36 cellular contexts compared by ENCODE assay signal in the genomic region with DNA sequence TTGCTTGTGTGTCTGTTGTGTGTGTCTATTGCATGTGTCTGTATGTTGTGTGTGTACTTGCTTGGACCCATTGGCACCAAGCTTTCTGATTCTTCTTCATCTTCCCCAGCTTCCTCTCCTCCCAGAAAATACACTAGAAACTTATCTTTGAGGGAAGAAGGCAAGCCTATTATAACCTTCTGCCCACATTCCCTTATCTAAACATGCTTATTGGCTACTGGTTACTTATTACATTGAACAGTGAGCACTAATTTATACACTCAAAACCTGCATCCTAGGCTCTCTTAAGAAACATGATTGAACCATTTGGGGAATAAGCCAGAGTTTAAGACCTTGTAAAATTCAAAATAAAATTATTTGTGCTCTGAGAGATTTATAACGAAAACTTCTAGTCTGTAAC. TPM values are rescaled to one million over a fixed set of nuclear protein-coding genes. Genes with fewer than 3 reads are reported as not detected.
"Had no signal": no experiment of that assay in that cellular context is flagged by ENCODE, and none has a peak within 500 bp of the region (broad histone marks: within the 10 kb centered on the region; RNA-seq: fewer than 3 reads in every experiment).

No MANE protein-coding gene starts in this region.

- H3K27me3 ChIP-seq: adrenal gland, body of pancreas, brain microvascular endothelial cell, breast epithelium had no signal

- H3K9me3 Mint-ChIP-seq: activated CD4-positive, alpha-beta memory T cell treated with anti-CD3 and anti-CD28 coated beads for 36 hours; activated CD8-positive, alpha-beta T cell treated with anti-CD3 and anti-CD28 coated beads for 36 hours; activated naive CD4-positive, alpha-beta T cell treated with anti-CD3 and anti-CD28 coated beads for 36 hours; activated T-cell treated with anti-CD3 and anti-CD28 coated beads, Interleukin-2, amount 50 U/mL, for 4 hours; activated T-helper 1 cell treated with anti-CD3 and anti-CD28 coated beads, Interleukin-12 subunit alpha, Interleukin-12 subunit beta, Interleukin-2, Interleukin-4 antibody, amounts not matched to agents 30 ng/mL and 10 ng/mL and 1 ng/mL, durations not matched to agents 14 hours and 24 hours and 36 hours; activated T-helper 17 cell treated with anti-CD3 and anti-CD28 coated beads, Interleukin-2, amount 50 U/mL, for 72 hours; T-helper 1 cell treated with Interleukin-12 subunit alpha and Interleukin-12 subunit beta and Interleukin-4 antibody, amounts not matched to agents 30 μg/mL and 1 μg/mL, for 36 hours; T-helper 2 cell treated with Interferon-gamma antibody and Interleukin-4, amounts not matched to agents 5 μg/mL and 100 μg/mL, for 36 hours had no signal

- H3K36me3 ChIP-seq: adrenal gland, brain microvascular endothelial cell, breast epithelium had no signal

- H3K27ac ChIP-seq: adrenal gland, body of pancreas, brain microvascular endothelial cell, breast epithelium, VCaP had no signal

- H3K4me1 ChIP-seq: adrenal gland, body of pancreas, breast epithelium had no signal

- H3K36me3 Mint-ChIP-seq: activated CD4-positive, alpha-beta memory T cell treated with anti-CD3 and anti-CD28 coated beads for 36 hours; activated naive CD4-positive, alpha-beta T cell treated with anti-CD3 and anti-CD28 coated beads, Interleukin-2, amount 50 U/mL, for 72 hours; activated naive CD8-positive, alpha-beta T cell treated with anti-CD3 and anti-CD28 coated beads for 36 hours had no signal

- ATAC-seq: activated CD8-positive, alpha-beta T cell treated with anti-CD3 and anti-CD28 coated beads for 36 hours; activated naive CD4-positive, alpha-beta T cell treated with anti-CD3 and anti-CD28 coated beads, Interleukin-2, amount 50 U/mL, for 72 hours; activated T-cell treated with anti-CD3 and anti-CD28 coated beads, Interleukin-2, amount 50 U/mL, for 4 hours; activated T-cell treated with anti-CD3 and anti-CD28 coated beads, Interleukin-2, amount 50 U/mL, for 72 hours; activated T-helper 17 cell treated with anti-CD3 and anti-CD28 coated beads, Interleukin-2, amount 50 U/mL, for 72 hours; body of pancreas had no signal

- H3K4me3 Mint-ChIP-seq: activated B cell treated with CpG ODN at 0.5 μM for 24 hours; activated CD4-positive, alpha-beta memory T cell treated with anti-CD3 and anti-CD28 coated beads for 36 hours; activated CD4-positive, alpha-beta T cell treated with anti-CD3 and anti-CD28 coated beads, Interleukin-2, amount 10 ng/mL, durations not matched to agents 24 days and 14 days; activated CD8-positive, alpha-beta T cell treated with anti-CD3 and anti-CD28 coated beads for 36 hours; activated naive CD4-positive, alpha-beta T cell treated with anti-CD3 and anti-CD28 coated beads for 36 hours; activated naive CD8-positive, alpha-beta T cell treated with anti-CD3 and anti-CD28 coated beads for 36 hours; activated T-cell treated with anti-CD3 and anti-CD28 coated beads, Interleukin-2, amount 50 U/mL, for 4 hours; activated T-cell treated with anti-CD3 and anti-CD28 coated beads, Interleukin-2, amount 50 U/mL, for 72 hours; activated T-helper 1 cell treated with anti-CD3 and anti-CD28 coated beads, Interleukin-12 subunit alpha, Interleukin-12 subunit beta, Interleukin-2, Interleukin-4 antibody, amounts not matched to agents 30 ng/mL and 10 ng/mL and 1 ng/mL, durations not matched to agents 14 hours and 24 hours and 36 hours; activated T-helper 17 cell treated with anti-CD3 and anti-CD28 coated beads, Interleukin-2, amount 50 U/mL, for 72 hours; T-helper 1 cell treated with Interleukin-12 subunit alpha and Interleukin-12 subunit beta and Interleukin-4 antibody, amounts not matched to agents 30 μg/mL and 1 μg/mL, for 36 hours; T-helper 2 cell treated with Interferon-gamma antibody and Interleukin-4, amounts not matched to agents 5 μg/mL and 100 μg/mL, for 36 hours had no signal

- H3K27ac Mint-ChIP-seq: activated B cell treated with CpG ODN at 0.5 μM for 24 hours; activated CD4-positive, alpha-beta memory T cell treated with anti-CD3 and anti-CD28 coated beads for 36 hours; activated CD4-positive, alpha-beta T cell treated with anti-CD3 and anti-CD28 coated beads, Interleukin-2, amount 10 ng/mL, durations not matched to agents 24 days and 14 days; activated CD8-positive, alpha-beta T cell treated with anti-CD3 and anti-CD28 coated beads for 36 hours; activated naive CD4-positive, alpha-beta T cell treated with anti-CD3 and anti-CD28 coated beads for 36 hours; activated naive CD4-positive, alpha-beta T cell treated with anti-CD3 and anti-CD28 coated beads, Interleukin-2, amount 50 U/mL, for 72 hours; activated naive CD8-positive, alpha-beta T cell treated with anti-CD3 and anti-CD28 coated beads for 36 hours; activated T-cell treated with anti-CD3 and anti-CD28 coated beads, Interleukin-2, amount 50 U/mL, for 72 hours; activated T-helper 1 cell treated with anti-CD3 and anti-CD28 coated beads, Interleukin-12 subunit alpha, Interleukin-12 subunit beta, Interleukin-2, Interleukin-4 antibody, amounts not matched to agents 30 ng/mL and 10 ng/mL and 1 ng/mL, durations not matched to agents 14 hours and 24 hours and 36 hours; activated T-helper 17 cell treated with anti-CD3 and anti-CD28 coated beads, Interleukin-2, amount 50 U/mL, for 72 hours; T-helper 1 cell treated with Interleukin-12 subunit alpha and Interleukin-12 subunit beta and Interleukin-4 antibody, amounts not matched to agents 30 μg/mL and 1 μg/mL, for 36 hours; T-helper 2 cell treated with Interferon-gamma antibody and Interleukin-4, amounts not matched to agents 5 μg/mL and 100 μg/mL, for 36 hours had no signal

- DNase-seq: activated B cell treated with CpG ODN at 0.5 μM for 24 hours; activated CD4-positive, alpha-beta memory T cell treated with anti-CD3 and anti-CD28 coated beads for 36 hours; activated CD4-positive, alpha-beta T cell treated with anti-CD3 and anti-CD28 coated beads for 4 hours; activated CD4-positive, alpha-beta T cell treated with anti-CD3 and anti-CD28 coated beads, Interleukin-2, amount 10 ng/mL, durations not matched to agents 24 days and 14 days; activated CD4-positive, alpha-beta T cell treated with anti-CD3 and anti-CD28 coated beads, Interleukin-2, amount 50 U/mL, for 1 hour; activated CD4-positive, alpha-beta T cell treated with anti-CD3 and anti-CD28 coated beads, Interleukin-2, amount 50 U/mL, for 4 hours; activated CD4-positive, CD25-positive, alpha-beta regulatory T cell treated with anti-CD3 and anti-CD28 coated beads, Interleukin-2, amount 50 U/mL, for 72 hours; activated CD8-positive, alpha-beta memory T cell treated with anti-CD3 and anti-CD28 coated beads, Interleukin-2, amount 50 U/mL, for 4 hours; activated CD8-positive, alpha-beta T cell treated with anti-CD3 and anti-CD28 coated beads for 36 hours; activated effector memory CD4-positive, alpha-beta T cell treated with anti-CD3 and anti-CD28 coated beads, Interleukin-2, amount 50 U/mL, for 16 hours; activated gamma-delta T cell treated with Interleukin-2 at 50 U/mL for 16 hours; activated naive CD4-positive, alpha-beta T cell; activated naive CD4-positive, alpha-beta T cell treated with anti-CD3 and anti-CD28 coated beads for 36 hours; activated naive CD4-positive, alpha-beta T cell treated with anti-CD3 and anti-CD28 coated beads, Interleukin-2, amount 50 U/mL, for 16 hours; activated naive CD8-positive, alpha-beta T cell treated with anti-CD3 and anti-CD28 coated beads for 36 hours; activated T-cell treated with anti-CD3 and anti-CD28 coated beads for 4 hours; activated T-cell treated with anti-CD3 and anti-CD28 coated beads, Interleukin-2, amount 50 U/mL, for 1 hour; activated T-cell treated with anti-CD3 and anti-CD28 coated beads, Interleukin-2, amount 50 U/mL, for 4 hours; activated T-cell treated with anti-CD3 and anti-CD28 coated beads, Interleukin-2, amount 50 U/mL, for 72 hours; adrenal gland; amniotic stem cell; aorta; body of pancreas; brain microvascular endothelial cell; central memory CD4-positive, alpha-beta T cell; T-helper 1 cell; T-helper 2 cell; T-helper 9 cell had no signal

- H3K4me3 ChIP-seq: adrenal gland, body of pancreas, breast epithelium had no signal

- H3K9me3 ChIP-seq: adrenal gland, body of pancreas, breast epithelium had no signal

RNA-seq across cellular contexts. Expression of a gene that starts 26.5 kb away (rescaled TPM):
- total RNA-seq: activated naive CD8-positive, alpha-beta T cell treated with anti-CD3 and anti-CD28 coated beads for 36 hours; activated T-helper 1 cell treated with anti-CD3 and anti-CD28 coated beads, Interleukin-12 subunit alpha, Interleukin-12 subunit beta, Interleukin-2, Interleukin-4 antibody, amounts not matched to agents 30 ng/mL and 10 ng/mL and 1 ng/mL, durations not matched to agents 14 hours and 24 hours and 36 hours; adrenal gland; breast epithelium; cardiac septum had no signal
- polyA plus RNA-seq: adrenal gland, aorta had no signal
